In the genomic region with DNA sequence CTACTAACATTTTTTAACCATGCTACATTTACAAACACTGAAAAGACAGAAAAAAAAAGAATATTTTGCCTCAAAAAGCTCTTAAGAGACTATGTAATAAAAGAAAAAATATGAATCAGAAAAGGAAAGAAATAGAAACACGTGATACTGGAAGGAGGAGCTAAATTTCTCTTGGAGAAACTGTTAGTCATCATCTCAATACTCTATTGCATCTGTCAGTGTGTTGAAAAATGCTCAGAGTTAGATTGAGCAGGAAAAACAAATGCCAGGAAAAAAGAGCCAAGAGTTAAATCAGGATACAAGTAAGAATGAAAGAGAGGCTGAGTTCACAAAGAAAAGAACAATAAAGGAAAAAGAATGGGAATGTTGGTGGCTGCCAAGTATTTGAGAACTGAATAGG, we compare ENCODE assay signal across 1 cellular context.
TF ChIP-seq lines count a peak whose summit lies in the region.

No MANE protein-coding gene starts in this region.

TF ChIP-seq in K562, 482 proteins besides CTCF, POLR2A, EP300 and RAD21 (continued from another document and continues in another):
- no peak for TF ChIP-seq ZNF518B (CRISPR knock-in tag; IDR thresholded peaks at IDR 0.05)
- 0 out of 4 replicates have a peak, but pooled peaks of 1 of the 2 experiments have one; percentile 21 for TF ChIP-seq ZNF318 (IDR thresholded peaks at IDR 0.05; ENCODE audit: borderline replicate concordance in 1 of 2, low read depth in 1 of 2)
- peak in 1 of 2 experiments; percentile 41; a peak in 1 of 4 replicates for TF ChIP-seq MNT (conservative IDR thresholded peaks at IDR 0.05)
- TF ChIP-seq RAD51 (IDR thresholded peaks at IDR 0.05; ENCODE audit: borderline replicate concordance, low read depth), result peak; percentile 75
- no peak for TF ChIP-seq ZNF586 (CRISPR knock-in tag; conservative IDR thresholded peaks at IDR 0.05)
- no peak for TF ChIP-seq COPS2 (conservative IDR thresholded peaks at IDR 0.05)
- no peak for TF ChIP-seq ZNF311 (CRISPR knock-in tag; IDR thresholded peaks at IDR 0.05)
- TF ChIP-seq JUND (IDR thresholded peaks at IDR 0.05; ENCODE audit: borderline replicate concordance, low read depth, low read length), result peak; percentile 33; the same call in 1 of the 2 replicates
- no peak for TF ChIP-seq JUND (tag; IDR thresholded peaks at IDR 0.05; ENCODE audit: borderline replicate concordance, low read depth, low read length)
- TF ChIP-seq ETV5 (CRISPR knock-in tag; IDR thresholded peaks at IDR 0.05; ENCODE audit: low read depth), result no peak
- 0 out of 2 replicates have a peak, but pooled peaks have one; percentile 21 for TF ChIP-seq CHAMP1 (IDR thresholded peaks at IDR 0.05)
- peak; percentile 80 for TF ChIP-seq PKNOX1 (IDR thresholded peaks at IDR 0.05)
- no peak for TF ChIP-seq TGIF2 (CRISPR knock-in tag; IDR thresholded peaks at IDR 0.05)
- no peak for TF ChIP-seq ZNF124 (CRISPR knock-in tag; IDR thresholded peaks at IDR 0.05)
- no peak for TF ChIP-seq CREB3 (tag; conservative IDR thresholded peaks at IDR 0.05; ENCODE audit: low read depth)
- peak in 1 of 2 experiments; percentile 53; a peak in 1 of 4 replicates for TF ChIP-seq FOXK2 (conservative IDR thresholded peaks at IDR 0.05 in 1 of 2, IDR thresholded peaks at IDR 0.05 in 1 of 2; ENCODE audit: low read depth in 2 of 2)
- no peak for TF ChIP-seq ZNF324 (CRISPR knock-in tag; IDR thresholded peaks at IDR 0.05)
- no peak for TF ChIP-seq RBM22 (IDR thresholded peaks at IDR 0.05; ENCODE audit: low read depth, low read length, poor library complexity, severe bottlenecking)
- peak; percentile 19; the same call in 1 of the 2 replicates for TF ChIP-seq ARID1B (IDR thresholded peaks at IDR 0.05)
- TF ChIP-seq ZC3H4 (CRISPR knock-in tag; IDR thresholded peaks at IDR 0.05; ENCODE audit: borderline replicate concordance), result no peak
- no peak for TF ChIP-seq TCF7 (IDR thresholded peaks at IDR 0.05; ENCODE audit: borderline replicate concordance)
- no peak for TF ChIP-seq ZNF830 (CRISPR knock-in tag; IDR thresholded peaks at IDR 0.05)
- no peak for TF ChIP-seq SAFB (IDR thresholded peaks at IDR 0.05; ENCODE audit: borderline replicate concordance, low read depth, low read length)
- TF ChIP-seq HLTF (IDR thresholded peaks at IDR 0.05), result 0 out of 2 replicates have a peak, but pooled peaks have one; percentile 37
- TF ChIP-seq ZNF785 (CRISPR knock-in tag; IDR thresholded peaks at IDR 0.05), result no peak
- no peak for TF ChIP-seq SMC3 (conservative IDR thresholded peaks at IDR 0.05; ENCODE audit: insufficient read depth, low read depth, low read length)
- TF ChIP-seq SMAD1 (IDR thresholded peaks at IDR 0.05; ENCODE audit: low read depth, low read length, partially characterized antibody), result no peak
- TF ChIP-seq, protein P1, sequence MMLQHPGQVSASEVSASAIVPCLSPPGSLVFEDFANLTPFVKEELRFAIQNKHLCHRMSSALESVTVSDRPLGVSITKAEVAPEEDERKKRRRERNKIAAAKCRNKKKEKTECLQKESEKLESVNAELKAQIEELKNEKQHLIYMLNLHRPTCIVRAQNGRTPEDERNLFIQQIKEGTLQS (IDR thresholded peaks at IDR 0.05), result peak; percentile 72
- TF ChIP-seq, protein P1 (CRISPR knock-in tag; conservative IDR thresholded peaks at IDR 0.05), result no peak
- no peak for TF ChIP-seq ZNF445 (CRISPR knock-in tag; IDR thresholded peaks at IDR 0.05; ENCODE audit: low read depth)
- no peak for TF ChIP-seq CEBPG (CRISPR knock-in tag; IDR thresholded peaks at IDR 0.05)
- 0 out of 4 replicates have a peak, but pooled peaks of 1 of the 2 experiments have one; percentile 14 for TF ChIP-seq CEBPG (tag; conservative IDR thresholded peaks at IDR 0.05 in 1 of 2, IDR thresholded peaks at IDR 0.05 in 1 of 2)
- peak; percentile 62 for TF ChIP-seq FOXM1 (IDR thresholded peaks at IDR 0.05; ENCODE audit: low read depth)
- TF ChIP-seq FOXM1 (CRISPR knock-in tag; IDR thresholded peaks at IDR 0.05; ENCODE audit: low read depth), result no peak
- TF ChIP-seq MEF2D (tag; conservative IDR thresholded peaks at IDR 0.05; ENCODE audit: low read depth), result no peak
